ENCODE assay signal across 11 cellular contexts in the genomic region with DNA sequence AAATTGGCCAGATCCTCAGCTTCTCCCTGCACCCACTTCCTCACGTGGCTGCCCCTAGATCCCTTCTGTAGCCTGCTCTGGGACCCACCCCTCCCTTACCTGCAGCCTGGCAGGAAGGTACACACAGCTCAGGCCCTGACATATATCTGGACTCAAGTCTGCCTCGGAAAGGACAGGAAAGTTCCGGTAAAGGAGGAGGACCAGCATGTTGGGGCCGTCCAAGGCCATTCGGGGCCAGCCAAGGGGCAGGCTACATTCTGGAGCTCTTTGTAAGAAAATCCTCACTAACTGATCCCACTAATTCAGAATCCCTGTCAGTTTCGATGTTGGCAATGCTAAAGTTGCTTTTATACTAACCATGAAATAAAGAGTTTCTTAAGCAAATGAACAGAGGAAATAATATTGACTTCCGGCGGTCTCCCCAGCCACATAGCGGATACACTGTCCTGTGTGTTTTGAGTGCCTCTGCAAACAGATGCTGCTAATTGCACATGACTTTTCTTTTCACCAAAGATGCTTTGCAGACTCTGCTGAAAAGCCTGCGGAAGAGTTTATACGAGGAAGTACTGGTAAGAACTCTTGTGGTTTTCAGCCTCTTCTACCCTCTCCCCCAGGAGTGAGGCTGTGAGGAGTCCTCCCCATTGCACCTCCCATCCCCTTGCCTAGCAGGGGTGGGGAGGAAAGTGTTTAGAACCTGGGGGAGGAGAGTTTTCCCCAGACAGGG. TPM values are rescaled to one million over a fixed set of nuclear protein-coding genes. Genes with fewer than 3 reads are reported as not detected.
A peak's percentile ranks its signal among the peaks of the same experiment; 100 is the strongest.
DNase-seq lines count a peak whose midpoint lies in the region; ATAC-seq and TF ChIP-seq lines count a peak whose summit lies in the region.
"Had no signal": no experiment of that assay in that cellular context is flagged by ENCODE, and none has a peak within 500 bp of the region (broad histone marks: within the 10 kb centered on the region; RNA-seq: fewer than 3 reads in every experiment).

No MANE protein-coding gene starts in this region.

- peak overlapping the region in 1 of 10 donors; percentile 27 for H3K4me3 ChIP-seq in heart right ventricle
- H3K4me3 ChIP-seq: A549, SK-N-MC, thyroid gland had no signal

- no peaks in the 10 kb centered on the region for H3K36me3 ChIP-seq in heart right ventricle
- H3K36me3 ChIP-seq: thyroid gland had no signal

- no peaks in the 10 kb centered on the region for H3K27me3 ChIP-seq in heart right ventricle
- H3K27me3 ChIP-seq: thyroid gland had no signal

- peaks cover 73% of the 10 kb centered on the region for H3K4me1 Mint-ChIP-seq in activated CD4-positive, alpha-beta T cell treated with anti-CD3 and anti-CD28 coated beads, Interleukin-2, amount 10 ng/mL, durations not matched to agents 7 days and 5 days

- peak overlapping the region; percentile 96 for H3K27ac Mint-ChIP-seq in activated CD4-positive, alpha-beta T cell treated with anti-CD3 and anti-CD28 coated beads, Interleukin-2, amount 10 ng/mL, durations not matched to agents 7 days and 5 days

- H3K9me3 ChIP-seq in heart right ventricle = peaks cover 0 to 6% (median 0%) of the 10 kb centered on the region in 11 donors
- H3K9me3 ChIP-seq: A549, thyroid gland had no signal

- no peak for TF ChIP-seq CTCF in heart right ventricle (IDR thresholded peaks at IDR 0.05)

- H3K36me3 Mint-ChIP-seq in activated CD4-positive, alpha-beta T cell treated with anti-CD3 and anti-CD28 coated beads, Interleukin-2, amount 10 ng/mL, durations not matched to agents 7 days and 5 days (ENCODE audit: low read depth) = peaks cover 1% of the 10 kb centered on the region

- peaks cover 7 to 85% (median 56%) of the 10 kb centered on the region in 9 donors for H3K4me1 ChIP-seq in heart right ventricle
- H3K4me1 ChIP-seq: A549 had no signal

- peak overlapping the region in 9 of 10 donors; percentile 54 to 88 (median 70) for H3K27ac ChIP-seq in heart right ventricle
- H3K27ac ChIP-seq: A549, SK-N-MC, thyroid gland had no signal

- peak; percentile 14 for DNase-seq in NCI-H510A treated with DMSO at 0.1 percent for 48 hours (lab: John Stamatoyannopoulos, UW)
- no peak for DNase-seq in NCI-H510A (lab: John Stamatoyannopoulos, UW)
- DNase-seq in activated CD4-positive, alpha-beta T cell treated with anti-CD3 and anti-CD28 coated beads, Interleukin-2, amount 10 ng/mL, durations not matched to agents 7 days and 5 days = peak; percentile 72
- peak in 1 of 2 donors; percentile 34 for DNase-seq in heart right ventricle
- DNase-seq in stimulated activated CD8-positive, alpha-beta memory T cell treated with anti-CD3 and anti-CD28 coated beads, Interleukin-12 subunit alpha, Interleukin-12 subunit beta, amount 100 ng/mL, for 1 hour (ENCODE audit: low read depth) = peak; percentile 16
- no peak for DNase-seq in NCI-H146 (lab: John Stamatoyannopoulos, UW)
- DNase-seq in anterior cingulate cortex (lab: John Stamatoyannopoulos, UW) = no peak
- DNase-seq: thyroid gland had no signal

- peak overlapping the region; percentile 71 for H3K4me3 Mint-ChIP-seq in activated CD4-positive, alpha-beta T cell treated with anti-CD3 and anti-CD28 coated beads, Interleukin-2, amount 10 ng/mL, durations not matched to agents 7 days and 5 days

- no peaks in the 10 kb centered on the region for H3K27me3 Mint-ChIP-seq in activated CD4-positive, alpha-beta T cell treated with anti-CD3 and anti-CD28 coated beads, Interleukin-2, amount 10 ng/mL, durations not matched to agents 7 days and 5 days

- POLR2A ChIA-PET in activated CD4-positive, alpha-beta T cell treated with anti-CD3 and anti-CD28 coated beads, Interleukin-2, amount 10 ng/mL, durations not matched to agents 7 days and 5 days (lab: Charles Lee) = no interaction called here

- 45 to 66% methylated on average over 11 of the region's 11 CpGs for WGBS in heart right ventricle, 2 donors

- peak in 6 of 8 donors; percentile 11 to 50 (median 32) for ATAC-seq in heart right ventricle
- no peak for ATAC-seq in HG02623 (IDR thresholded peaks at IDR 0.05; ENCODE audit: unreplicated experiment)
- ATAC-seq: A549 had no signal

- intact Hi-C loops in heart right ventricle (cut with DNase I) = loop anchor here in 2 of 10 donors (5.0 to 10.0 kb wide), 2 partner anchors 48 to 56 kb away; partner anchors contain the start of gene PLXDC1 (in 1 of the 2)

- CTCF ChIA-PET in activated CD4-positive, alpha-beta T cell treated with anti-CD3 and anti-CD28 coated beads, Interleukin-2, amount 10 ng/mL, durations not matched to agents 7 days and 5 days (lab: Charles Lee) = interaction anchor here (1.5 to 1.8 kb wide), 2 partner anchors 57 to 113 kb away, joined by 4 to 6 read pairs; no protein-coding TSS in a partner anchor

- no peaks in the 10 kb centered on the region for H3K9me3 Mint-ChIP-seq in activated CD4-positive, alpha-beta T cell treated with anti-CD3 and anti-CD28 coated beads, Interleukin-2, amount 10 ng/mL, durations not matched to agents 7 days and 5 days

RNA-seq across cellular contexts. Expression of gene PLXDC1, which starts 54.8 kb away (rescaled TPM):
- total RNA-seq in activated CD4-positive, alpha-beta T cell treated with anti-CD3 and anti-CD28 coated beads, Interleukin-2, amount 10 ng/mL, durations not matched to agents 7 days and 5 days = 1 to 10 TPM; 6.0 to 6.3 TPM
- 10 to 100 TPM in 7 of 10 donors, 1 to 10 TPM in 3; 9.1 to 21.3 (median 11.2) TPM for total RNA-seq in heart right ventricle
- polyA plus RNA-seq in heart right ventricle = 10 to 100 TPM in 1 of 2 donors, 1 to 10 TPM in 1; 7.3 to 20.0 TPM

Comparison
In these comparisons a context has a peak if more than half of its experiments do, and no peak if none do; other contexts are left out.
1. DNase-seq: peak in NCI-H510A treated with DMSO at 0.1 percent for 48 hours (single experiment), activated CD4-positive, alpha-beta T cell treated with anti-CD3 and anti-CD28 coated beads, Interleukin-2, amount 10 ng/mL, durations not matched to agents 7 days and 5 days (single experiment) and stimulated activated CD8-positive, alpha-beta memory T cell treated with anti-CD3 and anti-CD28 coated beads, Interleukin-12 subunit alpha, Interleukin-12 subunit beta, amount 100 ng/mL, for 1 hour (single experiment); none in NCI-H510A (single experiment), NCI-H146 (single experiment) and anterior cingulate cortex (0 of 58).